Comparison of ENCODE assay signal across 19 cellular contexts in genomic region chr2:46013726-46014125, GRCh38.
"Had no signal": no experiment of that assay in that cellular context is flagged by ENCODE, and none has a peak within 500 bp of the region (broad histone marks: within the 10 kb centered on the region; RNA-seq: fewer than 3 reads in every experiment).

No MANE protein-coding gene starts in this region.

- H3K27me3 Mint-ChIP-seq: dendritic cell treated with granulocyte-macrophage colony-stimulating factor and Interleukin-4, amounts not matched to agents 40 ng/mL and 50 ng/mL, for 4 days; memory B cell had no signal

- DNase-seq: erythroblast; foreskin keratinocyte; immature natural killer cell; kidney; left cardiac atrium; left ventricle myocardium inferior; lower lobe of right lung; midbrain; nephron progenitor cell; posterior cingulate gyrus; right cardiac atrium; stimulated activated CD4-positive, alpha-beta T cell treated with anti-CD3 and anti-CD28 coated beads, Interleukin-2, amount 100 ng/mL, for 48 hours; stimulated activated naive CD8-positive, alpha-beta T cell treated with anti-CD3 and anti-CD28 coated beads, Interleukin-15, Interleukin-2, amounts not matched to agents 100 U/mL and 50 U/mL, for 24 hours; tibial artery; upper lobe of right lung had no signal

- H3K27ac ChIP-seq: foreskin keratinocyte, lower lobe of right lung, tibial artery, upper lobe of right lung, vagina had no signal

- H3K4me2 ChIP-seq: smooth muscle cell had no signal

- H3K27me3 ChIP-seq: foreskin keratinocyte, tibial artery, upper lobe of right lung, vagina had no signal

- H3K9me3 ChIP-seq: left ventricle myocardium inferior, lower lobe of right lung, tibial artery, upper lobe of right lung, vagina had no signal

- H3K4me1 Mint-ChIP-seq: immature natural killer cell, memory B cell had no signal

- ATAC-seq: foreskin keratinocyte; left cardiac atrium; lower lobe of right lung; right cardiac atrium; stimulated activated naive CD8-positive, alpha-beta T cell treated with anti-CD3 and anti-CD28 coated beads, Interleukin-15, Interleukin-2, amounts not matched to agents 100 U/mL and 50 U/mL, for 24 hours; upper lobe of right lung had no signal

- H3K4me3 Mint-ChIP-seq: dendritic cell treated with granulocyte-macrophage colony-stimulating factor and Interleukin-4, amounts not matched to agents 40 ng/mL and 50 ng/mL, for 4 days; immature natural killer cell; memory B cell; nephron progenitor cell had no signal

- H3K4me1 ChIP-seq: vagina had no signal

- H3K27ac Mint-ChIP-seq: dendritic cell treated with granulocyte-macrophage colony-stimulating factor and Interleukin-4, amounts not matched to agents 40 ng/mL and 50 ng/mL, for 4 days; immature natural killer cell; memory B cell; nephron progenitor cell had no signal

- H3K9me3 Mint-ChIP-seq: dendritic cell treated with granulocyte-macrophage colony-stimulating factor and Interleukin-4, amounts not matched to agents 40 ng/mL and 50 ng/mL, for 4 days; immature natural killer cell; memory B cell; nephron progenitor cell had no signal
